Comparison of ENCODE assay signal across 22 cellular contexts in genomic region chr2:4678937-4679336, GRCh38.
"Had no signal": no experiment of that assay in that cellular context is flagged by ENCODE, and none has a peak within 500 bp of the region (broad histone marks: within the 10 kb centered on the region; RNA-seq: fewer than 3 reads in every experiment).

No MANE protein-coding gene starts in this region.

- ATAC-seq: activated naive CD8-positive, alpha-beta T cell treated with anti-CD3 and anti-CD28 coated beads, Interleukin-2, amount 50 U/mL, for 24 hours; body of pancreas; gastroesophageal sphincter; left lung; T-helper 17 cell had no signal

- H3K4me3 ChIP-seq: body of pancreas, cardiac muscle cell, gastroesophageal sphincter, left lung, lung, prostate gland, spleen, upper lobe of left lung had no signal

- H3K27ac ChIP-seq: body of pancreas, cardiac muscle cell, epithelial cell of prostate, gastroesophageal sphincter, left lung, prostate gland, spleen, upper lobe of left lung had no signal

- H3K9me3 ChIP-seq: body of pancreas, gastroesophageal sphincter, left lung, prostate gland had no signal

- H3K4me1 ChIP-seq: body of pancreas, gastroesophageal sphincter, left lung, prostate gland, spleen, upper lobe of left lung had no signal

- DNase-seq: activated CD4-positive, alpha-beta memory T cell treated with anti-CD3 and anti-CD28 coated beads for 36 hours; activated CD4-positive, alpha-beta T cell treated with anti-CD3 and anti-CD28 coated beads for 48 hours; activated effector memory CD4-positive, alpha-beta T cell treated with anti-CD3 and anti-CD28 coated beads, Interleukin-2, amount 50 U/mL, for 16 hours; activated naive CD4-positive, alpha-beta T cell treated with anti-CD3 and anti-CD28 coated beads, Interleukin-2, amount 50 U/mL, for 16 hours; activated naive CD8-positive, alpha-beta T cell treated with anti-CD3 and anti-CD28 coated beads, Interleukin-2, amount 50 U/mL, for 24 hours; body of pancreas; cortex of kidney; head of caudate nucleus; hypothalamus; kidney; left lung; naive thymus-derived CD4-positive, alpha-beta T cell; spleen; stimulated activated CD4-positive, alpha-beta T cell treated with anti-CD3 and anti-CD28 coated beads, Interleukin-4, amount 100 ng/mL, for 24 hours; stimulated activated naive CD4-positive, alpha-beta T cell treated with Interleukin-2 at 50 U/mL for 16 hours; T-helper 17 cell; upper lobe of left lung had no signal

- H3K36me3 ChIP-seq: cardiac muscle cell, gastroesophageal sphincter, left lung, prostate gland, spleen, upper lobe of left lung had no signal

- H3K27me3 ChIP-seq: body of pancreas, cardiac muscle cell, gastroesophageal sphincter, left lung, spleen, upper lobe of left lung had no signal
